Comparison of ENCODE assay signal across 17 cellular contexts in the genomic region with DNA sequence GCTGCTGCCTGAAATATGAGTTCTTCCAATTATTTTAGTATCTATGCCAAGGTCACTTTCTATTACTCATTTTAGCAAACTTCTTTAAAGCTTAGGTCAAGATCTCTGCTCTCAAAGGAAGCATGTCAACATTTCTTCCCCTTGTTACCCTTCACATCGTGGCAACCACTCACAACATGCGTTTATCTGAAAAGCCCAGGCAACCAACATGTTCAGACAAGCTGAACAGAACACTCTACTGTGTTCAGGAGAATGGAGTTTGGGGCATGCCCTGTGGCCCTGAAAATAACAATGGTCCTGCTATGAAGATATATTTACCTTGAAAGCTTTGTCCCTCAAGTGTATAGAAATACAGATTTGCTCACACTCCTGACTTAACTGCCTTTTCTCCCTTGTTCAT.
DNase-seq lines count a peak whose midpoint lies in the region; ATAC-seq and TF ChIP-seq lines count a peak whose summit lies in the region.
"Had no signal": no experiment of that assay in that cellular context is flagged by ENCODE, and none has a peak within 500 bp of the region (broad histone marks: within the 10 kb centered on the region; RNA-seq: fewer than 3 reads in every experiment).

No MANE protein-coding gene starts in this region.

- POLR2A ChIA-PET in activated CD8-positive, alpha-beta T cell treated with anti-CD3 and anti-CD28 coated beads for 36 hours (lab: Charles Lee) = no interaction called here

- H3K27me3 Mint-ChIP-seq in activated CD8-positive, alpha-beta T cell treated with anti-CD3 and anti-CD28 coated beads for 36 hours = peaks cover 5% of the 10 kb centered on the region

- no peaks in the 10 kb centered on the region for H3K4me1 ChIP-seq in foreskin keratinocyte

- peaks cover 11% of the 10 kb centered on the region for H3K27me3 ChIP-seq in foreskin keratinocyte

- no peak overlapping the region for H3K4me3 Mint-ChIP-seq in activated CD8-positive, alpha-beta T cell treated with anti-CD3 and anti-CD28 coated beads for 36 hours
- H3K4me3 Mint-ChIP-seq: CD4-positive, alpha-beta T cell; T-helper 1 cell treated with Interleukin-12 subunit alpha and Interleukin-12 subunit beta and Interleukin-4 antibody, amounts not matched to agents 30 μg/mL and 1 μg/mL, for 36 hours had no signal

- H3K9me3 Mint-ChIP-seq in activated CD8-positive, alpha-beta T cell treated with anti-CD3 and anti-CD28 coated beads for 36 hours = no peaks in the 10 kb centered on the region
- H3K9me3 Mint-ChIP-seq: CD4-positive, alpha-beta T cell; T-helper 1 cell treated with Interleukin-12 subunit alpha and Interleukin-12 subunit beta and Interleukin-4 antibody, amounts not matched to agents 30 μg/mL and 1 μg/mL, for 36 hours had no signal

- TF ChIP-seq CTCF in foreskin keratinocyte (conservative IDR thresholded peaks at IDR 0.05) (no peak), omental fat pad (IDR thresholded peaks at IDR 0.05) (no peak)
- no peak for TF ChIP-seq CTCF in activated CD8-positive, alpha-beta T cell treated with anti-CD3 and anti-CD28 coated beads for 36 hours (IDR thresholded peaks at IDR 0.05)

- no peaks in the 10 kb centered on the region for H3K36me3 Mint-ChIP-seq in activated CD8-positive, alpha-beta T cell treated with anti-CD3 and anti-CD28 coated beads for 36 hours (ENCODE audit: low read depth)

- peak; percentile 72 for ATAC-seq in foreskin keratinocyte
- ATAC-seq in activated CD8-positive, alpha-beta T cell treated with anti-CD3 and anti-CD28 coated beads for 36 hours = no peak
- no peak for ATAC-seq in HG03469 (IDR thresholded peaks at IDR 0.05; ENCODE audit: unreplicated experiment)
- ATAC-seq in omental fat pad (ENCODE audit: low FRiP score) = no peak
- ATAC-seq: GM12878, Panc1 had no signal

- H3K4me1 Mint-ChIP-seq in activated CD8-positive, alpha-beta T cell treated with anti-CD3 and anti-CD28 coated beads for 36 hours (ENCODE audit: low read depth) = no peaks in the 10 kb centered on the region

- CTCF ChIA-PET in activated CD8-positive, alpha-beta T cell treated with anti-CD3 and anti-CD28 coated beads for 36 hours (lab: Charles Lee) = no interaction called here

- H3K27ac Mint-ChIP-seq in activated CD8-positive, alpha-beta T cell treated with anti-CD3 and anti-CD28 coated beads for 36 hours = no peak overlapping the region
- H3K27ac Mint-ChIP-seq: CD4-positive, alpha-beta T cell; T-helper 1 cell treated with Interleukin-12 subunit alpha and Interleukin-12 subunit beta and Interleukin-4 antibody, amounts not matched to agents 30 μg/mL and 1 μg/mL, for 36 hours had no signal

- intact Hi-C loops in activated CD8-positive, alpha-beta T cell treated with anti-CD3 and anti-CD28 coated beads for 36 hours (cut with micrococcal nuclease) = no loop called here

- peak; percentile 63 for DNase-seq in DMS153 (lab: John Stamatoyannopoulos, UW)
- DNase-seq in NCI-H1105 (lab: John Stamatoyannopoulos, UW) = peak; percentile 11
- peak; percentile 86 for DNase-seq in NCI-H69 (lab: John Stamatoyannopoulos, UW)
- peak; percentile 60 to 75 for DNase-seq in foreskin keratinocyte
- DNase-seq in COLO829 (ENCODE audit: low spot score) = no peak
- DNase-seq in activated CD8-positive, alpha-beta T cell treated with anti-CD3 and anti-CD28 coated beads for 36 hours = no peak
- DNase-seq in omental fat pad (ENCODE audit: low spot score) = no peak
- DNase-seq: ACHN; CD4-positive, alpha-beta T cell; HCEC 1CT; NCI-H526 treated with DMSO at 0.1 percent for 48 hours; SHP77 treated with DMSO at 0.1 percent for 48 hours had no signal

- H3K27ac ChIP-seq in foreskin keratinocyte = no peak overlapping the region
- H3K27ac ChIP-seq: HL-60 had no signal

Comparison
In these comparisons a context has a peak if more than half of its experiments do, and no peak if none do; other contexts are left out.
1. DNase-seq: peak in DMS153 (single experiment), NCI-H1105 (single experiment), NCI-H69 (single experiment) and foreskin keratinocyte (2 of 2); none in COLO829 (single experiment), activated CD8-positive, alpha-beta T cell treated with anti-CD3 and anti-CD28 coated beads for 36 hours (single experiment) and omental fat pad (single experiment).